ENCODE assay signal across 22 cellular contexts in genomic region chr3:188904670-188905069, GRCh38.
DNase-seq lines count a peak whose midpoint lies in the region; ATAC-seq and TF ChIP-seq lines count a peak whose summit lies in the region.
"Had no signal": no experiment of that assay in that cellular context is flagged by ENCODE, and none has a peak within 500 bp of the region (broad histone marks: within the 10 kb centered on the region; RNA-seq: fewer than 3 reads in every experiment).

No MANE protein-coding gene starts in this region.

- TF ChIP-seq POLR2A in adrenal gland (IDR thresholded peaks at IDR 0.05) (no peak), stomach (IDR thresholded peaks at IDR 0.05) (no peak)

- H3K4me1 Mint-ChIP-seq in effector memory CD8-positive, alpha-beta T cell (ENCODE audit: low read depth in 2 of 2) = no peaks in the 10 kb centered on the region

- H3K4me2 ChIP-seq in smooth muscle cell = peak overlapping the region; percentile 62

- DNase-seq in cardiac muscle cell (ENCODE audit: low read depth in 1 of 2, low spot score in 1 of 2) (peak; percentile 10 to 80), Right ventricle myocardium inferior (ENCODE audit: missing footprints) (no peak), adrenal gland (peak in 5 of 7 donors; percentile 36 to 56 (median 46)), fibroblast of peridontal ligament (ENCODE audit: extremely low read depth) (peak; percentile 34), smooth muscle cell (lab: John Stamatoyannopoulos, UW; ENCODE audit: unreplicated experiment) (no peak), stomach (no peak), C1 segment of cervical spinal cord (lab: John Stamatoyannopoulos, UW) (no peak)
- no peak for DNase-seq in effector memory CD8-positive, alpha-beta T cell
- DNase-seq: activated CD4-positive, alpha-beta T cell treated with anti-CD3 and anti-CD28 coated beads, Interleukin-2, amount 10 ng/mL, durations not matched to agents 24 days and 14 days; activated CD8-positive, alpha-beta memory T cell treated with anti-CD3 and anti-CD28 coated beads, Interleukin-2, amount 50 U/mL, for 4 hours; activated effector memory CD4-positive, alpha-beta T cell treated with Interleukin-2 at 50 U/mL for 16 hours; activated naive CD8-positive, alpha-beta T cell treated with anti-CD3 and anti-CD28 coated beads, Interleukin-2, amount 50 U/mL, for 24 hours; kidney glomerular epithelial cell; NCI-H187; NCI-H345; stimulated activated CD4-positive, alpha-beta T cell treated with anti-CD3 and anti-CD28 coated beads, Interleukin-4, amount 100 ng/mL, for 24 hours; SW 1271 had no signal

- H3K9me3 ChIP-seq in cardiac muscle cell (ENCODE audit: low read depth) (no peaks in the 10 kb centered on the region), adrenal gland (replicated peaks in 1 of 3) (no peaks in the 10 kb centered on the region), smooth muscle cell (replicated peaks; ENCODE audit: low read depth) (no peaks in the 10 kb centered on the region), stomach (no peaks in the 10 kb centered on the region)

- H3K27me3 ChIP-seq in cardiac muscle cell = no peaks in the 10 kb centered on the region
- H3K27me3 ChIP-seq in adrenal gland = no peaks in the 10 kb centered on the region
- no peaks in the 10 kb centered on the region for H3K27me3 ChIP-seq in smooth muscle cell (ENCODE audit: low read depth)
- no peaks in the 10 kb centered on the region for H3K27me3 ChIP-seq in stomach
- H3K27me3 ChIP-seq: foreskin keratinocyte had no signal

- no peaks in the 10 kb centered on the region for H3K79me2 ChIP-seq in smooth muscle cell (ENCODE audit: low read depth)

- TF ChIP-seq EP300 in stomach (IDR thresholded peaks at IDR 0.05) = no peak

- no peaks in the 10 kb centered on the region for H3K9me3 Mint-ChIP-seq in effector memory CD8-positive, alpha-beta T cell
- H3K9me3 Mint-ChIP-seq: activated CD4-positive, alpha-beta T cell treated with anti-CD3 and anti-CD28 coated beads, Interleukin-2, amount 10 ng/mL, durations not matched to agents 24 days and 14 days; activated naive CD8-positive, alpha-beta T cell treated with anti-CD3 and anti-CD28 coated beads, Interleukin-2, amount 50 U/mL, for 24 hours had no signal

- no peak for TF ChIP-seq CTCF in cardiac muscle cell (IDR thresholded peaks at IDR 0.05; ENCODE audit: low read depth, low read length)
- no peak for TF ChIP-seq CTCF in adrenal gland (IDR thresholded peaks at IDR 0.05)
- TF ChIP-seq CTCF in smooth muscle cell (IDR thresholded peaks at IDR 0.05; ENCODE audit: borderline replicate concordance, insufficient read depth, poor library complexity, severe bottlenecking) = no peak
- no peak for TF ChIP-seq CTCF in stomach (IDR thresholded peaks at IDR 0.05)

- no peak overlapping the region for H3K4me3 Mint-ChIP-seq in effector memory CD8-positive, alpha-beta T cell
- H3K4me3 Mint-ChIP-seq: activated CD4-positive, alpha-beta T cell treated with anti-CD3 and anti-CD28 coated beads, Interleukin-2, amount 10 ng/mL, durations not matched to agents 24 days and 14 days; activated naive CD8-positive, alpha-beta T cell treated with anti-CD3 and anti-CD28 coated beads, Interleukin-2, amount 50 U/mL, for 24 hours had no signal

- H3K27me3 Mint-ChIP-seq in effector memory CD8-positive, alpha-beta T cell = no peaks in the 10 kb centered on the region
- H3K27me3 Mint-ChIP-seq: activated CD4-positive, alpha-beta T cell treated with anti-CD3 and anti-CD28 coated beads, Interleukin-2, amount 10 ng/mL, durations not matched to agents 24 days and 14 days; activated naive CD8-positive, alpha-beta T cell treated with anti-CD3 and anti-CD28 coated beads, Interleukin-2, amount 50 U/mL, for 24 hours had no signal

- no peaks in the 10 kb centered on the region for H4K20me1 ChIP-seq in smooth muscle cell (ENCODE audit: low read depth)

- no peak overlapping the region for H3K4me3 ChIP-seq in cardiac muscle cell
- H3K4me3 ChIP-seq in adrenal gland = no peak overlapping the region
- H3K4me3 ChIP-seq in smooth muscle cell = no peak overlapping the region
- no peak overlapping the region for H3K4me3 ChIP-seq in stomach

- H3K36me3 Mint-ChIP-seq in effector memory CD8-positive, alpha-beta T cell (ENCODE audit: insufficient read depth) = no peaks in the 10 kb centered on the region

- H2AFZ ChIP-seq in smooth muscle cell (ENCODE audit: low read depth) = no peak overlapping the region

- H3K4me1 ChIP-seq in cardiac muscle cell (ENCODE audit: low read depth) (no peaks in the 10 kb centered on the region), adrenal gland (replicated peaks in 1 of 2) (peaks cover 6 to 26% of the 10 kb centered on the region in 2 donors), smooth muscle cell (ENCODE audit: low read depth) (peaks cover 10% of the 10 kb centered on the region), stomach (peaks cover 5 to 25% (median 14%) of the 10 kb centered on the region in 4 donors)

- no peaks in the 10 kb centered on the region for H3K36me3 ChIP-seq in cardiac muscle cell
- no peaks in the 10 kb centered on the region for H3K36me3 ChIP-seq in adrenal gland (replicated peaks in 1 of 2)
- H3K36me3 ChIP-seq in smooth muscle cell (ENCODE audit: low read depth) = no peaks in the 10 kb centered on the region
- no peaks in the 10 kb centered on the region for H3K36me3 ChIP-seq in stomach

- H3F3A ChIP-seq in smooth muscle cell (ENCODE audit: low read depth) = no peaks in the 10 kb centered on the region

- H3K27ac ChIP-seq in cardiac muscle cell = no peak overlapping the region
- no peak overlapping the region for H3K27ac ChIP-seq in adrenal gland
- H3K27ac ChIP-seq in smooth muscle cell (ENCODE audit: low read depth) = no peak overlapping the region
- H3K27ac ChIP-seq in stomach = no peak overlapping the region
- H3K27ac ChIP-seq: C4-2B, foreskin keratinocyte, RWPE1 had no signal

- intact Hi-C loops in Right ventricle myocardium inferior (cut with DNase I) = no loop called here
- intact Hi-C loops in adrenal gland (cut with DNase I) = no loop called here
- intact Hi-C loops in stomach (cut with DNase I; ENCODE audit: low total_unique reads) = no loop called here

- no peak for ATAC-seq in Right ventricle myocardium inferior
- no peak for ATAC-seq in effector memory CD8-positive, alpha-beta T cell (replicated peaks)
- ATAC-seq: activated naive CD8-positive, alpha-beta T cell treated with anti-CD3 and anti-CD28 coated beads, Interleukin-2, amount 50 U/mL, for 24 hours; foreskin keratinocyte; HCT116 had no signal

- 6 to 21% (median 15%) methylated on average over 1 of the region's 1 CpG for WGBS in adrenal gland, 4 donors
- 0% methylated on average over 1 of the region's 1 CpG for WGBS in smooth muscle cell (ENCODE audit: low lambda C conversion rate)
- 50 to 85% (median 67%) methylated on average over 1 of the region's 1 CpG for WGBS in stomach, 5 donors

- H3K27ac Mint-ChIP-seq in effector memory CD8-positive, alpha-beta T cell = no peak overlapping the region
- H3K27ac Mint-ChIP-seq: activated CD4-positive, alpha-beta T cell treated with anti-CD3 and anti-CD28 coated beads, Interleukin-2, amount 10 ng/mL, durations not matched to agents 24 days and 14 days; activated naive CD8-positive, alpha-beta T cell treated with anti-CD3 and anti-CD28 coated beads, Interleukin-2, amount 50 U/mL, for 24 hours; progenitor cell of endocrine pancreas had no signal

- H3K9ac ChIP-seq in smooth muscle cell (ENCODE audit: low read depth) = no peak overlapping the region

Comparison
In these comparisons a context has a peak if more than half of its experiments do, and no peak if none do; other contexts are left out.
1. DNase-seq: peak in cardiac muscle cell (2 of 2), adrenal gland (5 of 7) and fibroblast of peridontal ligament (single experiment); none in Right ventricle myocardium inferior (single experiment), smooth muscle cell (single experiment), effector memory CD8-positive, alpha-beta T cell (0 of 3), stomach (single experiment) and C1 segment of cervical spinal cord (0 of 14).